ENCODE assay signal across 14 cellular contexts in the genomic region with DNA sequence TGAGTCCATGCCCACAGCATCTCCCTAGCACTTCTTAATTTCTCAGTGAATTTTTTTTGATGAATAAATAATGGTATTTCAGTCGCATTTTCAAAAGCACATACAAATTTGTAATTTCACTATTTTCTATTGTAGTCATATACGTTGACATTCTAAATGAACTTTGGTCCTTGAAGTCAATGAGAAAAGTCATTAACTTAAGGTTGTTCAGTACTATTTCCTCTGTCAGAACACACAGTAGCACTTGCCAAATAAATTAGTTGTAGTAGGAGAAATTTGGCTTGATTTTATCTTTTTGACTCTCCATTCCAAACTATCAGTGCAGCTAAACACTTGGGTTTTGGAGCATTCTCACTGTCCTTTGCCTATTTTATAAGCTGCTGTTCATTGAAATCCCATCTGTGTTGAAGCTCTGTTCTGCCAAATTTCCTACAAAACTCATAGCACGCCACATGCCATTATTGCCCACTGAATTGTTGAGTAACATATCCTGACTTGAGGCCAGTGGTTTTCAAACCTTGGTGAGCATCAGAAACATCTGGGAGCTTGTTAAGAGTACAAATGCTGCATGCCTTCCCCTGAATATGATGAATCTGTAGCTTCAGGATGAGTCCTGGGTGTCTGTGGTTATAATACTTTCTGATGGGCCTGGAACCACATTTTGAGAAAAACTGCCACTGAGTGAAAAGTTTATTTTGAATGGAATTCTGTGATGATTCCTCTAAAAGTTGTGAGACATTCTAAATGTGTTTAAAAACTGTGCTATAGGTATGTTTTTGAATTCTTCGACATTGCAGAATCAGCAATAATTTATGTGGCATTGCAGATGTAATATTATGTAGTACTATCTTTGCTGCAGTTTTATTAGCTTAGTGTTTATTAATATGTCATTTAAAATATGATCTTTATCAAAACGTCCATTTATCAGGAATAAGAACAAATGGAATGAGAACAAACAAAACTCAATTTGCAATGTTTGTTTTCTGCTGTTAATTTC.
"Had no signal": no experiment of that assay in that cellular context is flagged by ENCODE, and none has a peak within 500 bp of the region (broad histone marks: within the 10 kb centered on the region; RNA-seq: fewer than 3 reads in every experiment).

No MANE protein-coding gene starts in this region.

- H3K4me3 Mint-ChIP-seq: activated naive CD4-positive, alpha-beta T cell treated with anti-CD3 and anti-CD28 coated beads, Interleukin-2, amount 10 ng/mL, durations not matched to agents 7 days and 5 days; effector memory CD8-positive, alpha-beta T cell; nephron; stimulated activated naive CD8-positive, alpha-beta T cell treated with anti-CD3 and anti-CD28 coated beads, Interleukin-15, Interleukin-2, amounts not matched to agents 100 ng/mL and 50 ng/mL, for 24 hours; T-helper 2 cell treated with Interferon-gamma antibody and Interleukin-4, amounts not matched to agents 5 μg/mL and 100 μg/mL, for 36 hours; type B pancreatic cell had no signal

- DNase-seq: activated CD4-positive, CD25-positive, alpha-beta regulatory T cell treated with anti-CD3 and anti-CD28 coated beads, Interleukin-2, amount 50 U/mL, for 72 hours; activated naive CD4-positive, alpha-beta T cell treated with anti-CD3 and anti-CD28 coated beads, Interleukin-2, amount 10 ng/mL, durations not matched to agents 7 days and 5 days; cerebellar nuclear complex; effector memory CD8-positive, alpha-beta T cell; mesendoderm; nucleus accumbens; posterior cingulate gyrus had no signal

- H3K9me3 Mint-ChIP-seq: activated naive CD4-positive, alpha-beta T cell treated with anti-CD3 and anti-CD28 coated beads, Interleukin-2, amount 10 ng/mL, durations not matched to agents 7 days and 5 days; effector memory CD8-positive, alpha-beta T cell; stimulated activated naive CD8-positive, alpha-beta T cell treated with anti-CD3 and anti-CD28 coated beads, Interleukin-15, Interleukin-2, amounts not matched to agents 100 ng/mL and 50 ng/mL, for 24 hours; T-helper 2 cell treated with Interferon-gamma antibody and Interleukin-4, amounts not matched to agents 5 μg/mL and 100 μg/mL, for 36 hours; type B pancreatic cell had no signal

- H3K9me3 ChIP-seq: ascending aorta, breast epithelium had no signal

- H3K4me2 ChIP-seq: smooth muscle cell had no signal

- H3K36me3 ChIP-seq: ascending aorta, breast epithelium had no signal

- H3K27me3 Mint-ChIP-seq: activated naive CD4-positive, alpha-beta T cell treated with anti-CD3 and anti-CD28 coated beads, Interleukin-2, amount 10 ng/mL, durations not matched to agents 7 days and 5 days; effector memory CD8-positive, alpha-beta T cell; stimulated activated naive CD8-positive, alpha-beta T cell treated with anti-CD3 and anti-CD28 coated beads, Interleukin-15, Interleukin-2, amounts not matched to agents 100 ng/mL and 50 ng/mL, for 24 hours; type B pancreatic cell had no signal

- H3K27me3 ChIP-seq: ascending aorta, breast epithelium had no signal

- H3K27ac Mint-ChIP-seq: activated naive CD4-positive, alpha-beta T cell treated with anti-CD3 and anti-CD28 coated beads, Interleukin-2, amount 10 ng/mL, durations not matched to agents 7 days and 5 days; effector memory CD8-positive, alpha-beta T cell; nephron; stimulated activated naive CD8-positive, alpha-beta T cell treated with anti-CD3 and anti-CD28 coated beads, Interleukin-15, Interleukin-2, amounts not matched to agents 100 ng/mL and 50 ng/mL, for 24 hours; T-helper 2 cell treated with Interferon-gamma antibody and Interleukin-4, amounts not matched to agents 5 μg/mL and 100 μg/mL, for 36 hours; type B pancreatic cell had no signal

- H3K4me1 Mint-ChIP-seq: activated naive CD4-positive, alpha-beta T cell treated with anti-CD3 and anti-CD28 coated beads, Interleukin-2, amount 10 ng/mL, durations not matched to agents 7 days and 5 days; nephron had no signal

- H3K4me1 ChIP-seq: ascending aorta, breast epithelium had no signal

- H3K27ac ChIP-seq: ascending aorta, breast epithelium had no signal

- H3K36me3 Mint-ChIP-seq: activated naive CD4-positive, alpha-beta T cell treated with anti-CD3 and anti-CD28 coated beads, Interleukin-2, amount 10 ng/mL, durations not matched to agents 7 days and 5 days; type B pancreatic cell had no signal

- ATAC-seq: effector memory CD8-positive, alpha-beta T cell had no signal

- H3K4me3 ChIP-seq: ascending aorta, breast epithelium, smooth muscle cell had no signal
